1 cellular context compared by ENCODE assay signal in the genomic region with DNA sequence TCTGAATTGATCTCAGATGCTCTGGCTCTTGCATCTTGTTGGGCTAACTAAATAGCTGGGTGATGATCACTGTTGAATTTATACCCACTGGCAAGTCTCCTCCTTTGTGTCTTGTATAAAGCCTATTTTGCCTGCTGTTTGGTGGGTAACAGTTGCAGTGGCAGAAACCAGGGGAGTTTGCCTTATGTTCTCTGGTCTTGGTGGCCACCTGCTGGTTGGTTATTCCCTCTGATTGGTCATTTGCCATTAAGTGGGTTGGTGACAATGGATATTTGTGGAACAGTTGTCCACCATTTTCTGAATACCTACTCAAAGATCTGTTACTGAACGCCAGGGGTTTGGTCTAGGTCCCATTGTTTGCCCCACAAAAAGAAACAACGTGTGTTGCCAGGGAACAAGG.
TF ChIP-seq lines count a peak whose summit lies in the region.

No MANE protein-coding gene starts in this region.

TF ChIP-seq in HCT116, 20 proteins besides CTCF, POLR2A, EP300 and RAD21 (continued from another document):
- TF ChIP-seq, protein P1, sequence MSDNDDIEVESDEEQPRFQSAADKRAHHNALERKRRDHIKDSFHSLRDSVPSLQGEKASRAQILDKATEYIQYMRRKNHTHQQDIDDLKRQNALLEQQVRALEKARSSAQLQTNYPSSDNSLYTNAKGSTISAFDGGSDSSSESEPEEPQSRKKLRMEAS (IDR thresholded peaks at IDR 0.05) = no peak
- no peak for TF ChIP-seq CEBPB (IDR thresholded peaks at IDR 0.05; ENCODE audit: low read depth)
- TF ChIP-seq ZNF274 (IDR thresholded peaks at IDR 0.05; ENCODE audit: low read depth, low read length) = no peak
- TF ChIP-seq, protein P2, sequence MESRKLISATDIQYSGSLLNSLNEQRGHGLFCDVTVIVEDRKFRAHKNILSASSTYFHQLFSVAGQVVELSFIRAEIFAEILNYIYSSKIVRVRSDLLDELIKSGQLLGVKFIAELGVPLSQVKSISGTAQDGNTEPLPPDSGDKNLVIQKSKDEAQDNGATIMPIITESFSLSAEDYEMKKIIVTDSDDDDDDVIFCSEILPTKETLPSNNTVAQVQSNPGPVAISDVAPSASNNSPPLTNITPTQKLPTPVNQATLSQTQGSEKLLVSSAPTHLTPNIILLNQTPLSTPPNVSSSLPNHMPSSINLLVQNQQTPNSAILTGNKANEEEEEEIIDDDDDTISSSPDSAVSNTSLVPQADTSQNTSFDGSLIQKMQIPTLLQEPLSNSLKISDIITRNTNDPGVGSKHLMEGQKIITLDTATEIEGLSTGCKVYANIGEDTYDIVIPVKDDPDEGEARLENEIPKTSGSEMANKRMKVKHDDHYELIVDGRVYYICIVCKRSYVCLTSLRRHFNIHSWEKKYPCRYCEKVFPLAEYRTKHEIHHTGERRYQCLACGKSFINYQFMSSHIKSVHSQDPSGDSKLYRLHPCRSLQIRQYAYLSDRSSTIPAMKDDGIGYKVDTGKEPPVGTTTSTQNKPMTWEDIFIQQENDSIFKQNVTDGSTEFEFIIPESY (IDR thresholded peaks at IDR 0.05; ENCODE audit: extremely low read depth, insufficient replicate concordance, low read length) = no peak
- no peak for TF ChIP-seq SP1 (IDR thresholded peaks at IDR 0.05; ENCODE audit: low read depth)
- TF ChIP-seq ELF1 (IDR thresholded peaks at IDR 0.05; ENCODE audit: borderline replicate concordance, low read depth) = no peak
- TF ChIP-seq ZFX (IDR thresholded peaks at IDR 0.05) = no peak
- no peak for TF ChIP-seq EZH2 (IDR thresholded peaks at IDR 0.05)
- TF ChIP-seq TCF7L2 (IDR thresholded peaks at IDR 0.05; ENCODE audit: borderline replicate concordance, extremely low read depth, insufficient read depth, insufficient read length) = no peak
- TF ChIP-seq JUND (IDR thresholded peaks at IDR 0.05) = no peak
